8 cellular contexts compared by ENCODE assay signal in the genomic region with DNA sequence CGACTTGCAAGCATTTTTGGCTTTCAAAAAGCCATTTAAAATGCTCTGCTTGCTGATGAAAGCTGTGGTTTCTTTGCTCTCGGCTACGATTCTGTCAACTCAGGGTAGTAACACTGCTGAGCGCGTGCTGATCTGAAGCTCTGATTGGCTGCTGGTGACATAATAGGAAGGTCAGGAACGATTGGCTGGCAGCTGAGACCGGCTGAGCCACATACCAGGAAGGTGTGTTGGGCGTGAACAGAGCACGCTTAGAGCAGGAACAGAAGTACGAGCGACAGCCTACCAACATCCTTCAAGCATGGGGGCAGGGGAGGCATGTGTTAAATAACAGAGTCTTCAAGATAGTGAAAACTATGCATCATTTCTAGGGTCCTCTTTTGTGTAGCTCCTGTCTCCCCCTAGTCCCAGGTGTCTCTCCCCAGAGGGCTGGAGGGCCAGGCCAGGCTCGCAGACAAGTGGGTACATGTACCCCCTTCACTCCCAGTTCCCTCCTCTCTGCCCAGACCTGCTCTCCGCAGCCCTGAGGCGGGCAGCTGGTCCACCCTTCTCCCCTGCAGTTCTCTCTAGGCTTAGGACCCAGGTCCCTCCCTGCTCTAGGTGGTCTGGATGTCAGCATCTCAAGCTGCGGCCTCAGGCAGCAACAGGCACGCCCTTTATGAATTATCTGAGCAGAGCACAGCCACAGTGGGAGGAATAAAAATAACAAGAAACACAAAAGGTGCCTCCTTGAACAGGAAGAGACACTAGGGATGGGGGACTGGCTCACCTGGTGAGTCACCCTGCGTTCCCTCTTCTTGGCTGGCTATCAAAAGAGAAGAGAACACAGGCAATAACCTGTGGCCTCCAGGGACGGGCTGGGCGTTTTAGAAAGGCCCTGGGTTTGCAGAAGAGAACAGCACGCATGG.
DNase-seq lines count a peak whose midpoint lies in the region; ATAC-seq and TF ChIP-seq lines count a peak whose summit lies in the region.

No MANE protein-coding gene starts in this region.

- H2AFZ ChIP-seq in OCI-LY1 (ENCODE audit: low read length): peak overlapping the region; percentile 66

- peak; percentile 61 for DNase-seq in CD14-positive monocyte (ENCODE audit: low spot score)
- peak; percentile 66 for DNase-seq in activated T-cell treated with anti-CD3 and anti-CD28 coated beads, Interleukin-2, amount 50 U/mL, for 4 hours
- DNase-seq in esophagus squamous epithelium (lab: John Stamatoyannopoulos, UW): peak; percentile 38
- DNase-seq in stimulated activated naive CD4-positive, alpha-beta T cell treated with Interleukin-2 at 50 U/mL for 16 hours (lab: John Stamatoyannopoulos, UW): peak; percentile 75

- peaks cover 2 to 7% (median 4%) of the 10 kb centered on the region in 3 donors for H3K27me3 Mint-ChIP-seq in CD14-positive monocyte (ENCODE audit: low read depth in 3 of 3)
- no peaks in the 10 kb centered on the region for H3K27me3 Mint-ChIP-seq in activated T-cell treated with anti-CD3 and anti-CD28 coated beads, Interleukin-2, amount 50 U/mL, for 4 hours (ENCODE audit: low read depth)
- peaks cover 7% of the 10 kb centered on the region for H3K27me3 Mint-ChIP-seq in nephron (ENCODE audit: low read depth)

- 16 to 17% methylated on average over 15 to 18 of the region's 20 CpGs for WGBS in esophagus squamous epithelium, 2 donors

- peaks cover 13% of the 10 kb centered on the region for H3K4me1 Mint-ChIP-seq in CD14-positive monocyte
- peaks cover 19% of the 10 kb centered on the region for H3K4me1 Mint-ChIP-seq in activated T-cell treated with anti-CD3 and anti-CD28 coated beads, Interleukin-2, amount 50 U/mL, for 4 hours (ENCODE audit: low read depth)
- H3K4me1 Mint-ChIP-seq in nephron: peaks cover 6% of the 10 kb centered on the region

- TF ChIP-seq CTCF in CD14-positive monocyte (IDR thresholded peaks at IDR 0.05) (no peak), OCI-LY1 (IDR thresholded peaks at IDR 0.05; ENCODE audit: low read length) (no peak), esophagus squamous epithelium (IDR thresholded peaks at IDR 0.05) (no peak), nephron (IDR thresholded peaks at IDR 0.05; ENCODE audit: unreplicated experiment in 3 of 3) (no peak)

- no peaks in the 10 kb centered on the region for H3K9me2 ChIP-seq in OCI-LY1 (ENCODE audit: low read depth, low read length)

- H3K36me3 Mint-ChIP-seq in CD14-positive monocyte (no peaks in the 10 kb centered on the region), nephron (ENCODE audit: low read depth) (no peaks in the 10 kb centered on the region)
- peaks cover 3% of the 10 kb centered on the region for H3K36me3 Mint-ChIP-seq in activated T-cell treated with anti-CD3 and anti-CD28 coated beads, Interleukin-2, amount 50 U/mL, for 4 hours (ENCODE audit: insufficient read depth)

- H3K27ac ChIP-seq in OCI-LY1 (ENCODE audit: low read depth, low read length, poor library complexity, severe bottlenecking): peak overlapping the region; percentile 16
- H3K27ac ChIP-seq in esophagus squamous epithelium: peak overlapping the region; percentile 72 to 93 (median 88)

- H3F3A ChIP-seq in OCI-LY1 (ENCODE audit: insufficient read depth, low read length): no peaks in the 10 kb centered on the region

- peak overlapping the region; percentile 44 for H3K4me3 ChIP-seq in OCI-LY1 (ENCODE audit: low read depth, low read length, poor library complexity, severe bottlenecking)
- peak overlapping the region in 3 of 4 donors; percentile 19 to 43 (median 25) for H3K4me3 ChIP-seq in esophagus squamous epithelium

- H3K9me3 ChIP-seq in OCI-LY1 (ENCODE audit: low read length) (no peaks in the 10 kb centered on the region), esophagus squamous epithelium (no peaks in the 10 kb centered on the region)

- ATAC-seq in GM19455 (IDR thresholded peaks at IDR 0.05; ENCODE audit: unreplicated experiment): peak; percentile 96
- ATAC-seq in HG03571 (IDR thresholded peaks at IDR 0.05; ENCODE audit: unreplicated experiment): peak; percentile 86
- ATAC-seq in activated T-cell treated with anti-CD3 and anti-CD28 coated beads, Interleukin-2, amount 50 U/mL, for 4 hours: peak; percentile 100

- H3K4me1 ChIP-seq in OCI-LY1 (ENCODE audit: insufficient read depth, low read length, severe bottlenecking): peaks cover 19% of the 10 kb centered on the region
- H3K4me1 ChIP-seq in esophagus squamous epithelium: peaks cover 16 to 61% (median 18%) of the 10 kb centered on the region in 3 donors

- no peaks in the 10 kb centered on the region for H3K79me2 ChIP-seq in OCI-LY1 (ENCODE audit: insufficient read depth, low read length)

- TF ChIP-seq POLR2A in esophagus squamous epithelium (IDR thresholded peaks at IDR 0.05): peak in 2 of 4 donors; percentile 27 to 44

- H3K27ac Mint-ChIP-seq in CD14-positive monocyte: peak overlapping the region in 2 of 7 donors; percentile 18 to 64
- peak overlapping the region in 1 of 3 experiments; percentile 45 for H3K27ac Mint-ChIP-seq in nephron

- H3K9ac ChIP-seq in OCI-LY1 (ENCODE audit: low read length): peak overlapping the region; percentile 49; the same call in 1 of the 2 replicates

- H3K4me2 ChIP-seq in OCI-LY1 (ENCODE audit: low read length): peak overlapping the region; percentile 64

- H4K20me1 ChIP-seq in OCI-LY1 (ENCODE audit: insufficient read depth, low read length): no peaks in the 10 kb centered on the region

- H3K36me3 ChIP-seq in OCI-LY1 (ENCODE audit: insufficient read depth, low read length) (no peaks in the 10 kb centered on the region), esophagus squamous epithelium (no peaks in the 10 kb centered on the region)

- H3K9me3 Mint-ChIP-seq in CD14-positive monocyte (peaks cover 0 to 2% (median 0%) of the 10 kb centered on the region in 7 donors), nephron (no peaks in the 10 kb centered on the region)
- no peaks in the 10 kb centered on the region for H3K9me3 Mint-ChIP-seq in activated T-cell treated with anti-CD3 and anti-CD28 coated beads, Interleukin-2, amount 50 U/mL, for 4 hours

- H3K4me3 Mint-ChIP-seq in CD14-positive monocyte (peak overlapping the region; percentile 20 to 69), nephron (peak overlapping the region; percentile 20 to 52 (median 29))
- H3K4me3 Mint-ChIP-seq in activated T-cell treated with anti-CD3 and anti-CD28 coated beads, Interleukin-2, amount 50 U/mL, for 4 hours: peak overlapping the region; percentile 29

- no peaks in the 10 kb centered on the region for H3K27me3 ChIP-seq in OCI-LY1 (ENCODE audit: insufficient read depth, low read length)
- H3K27me3 ChIP-seq in esophagus squamous epithelium: no peaks in the 10 kb centered on the region

- intact Hi-C loops in CD14-positive monocyte (cut with micrococcal nuclease) (no loop called here), esophagus squamous epithelium (cut with DNase I) (no loop called here)

Comparison
In these comparisons a context has a peak if more than half of its experiments do, and no peak if none do; other contexts are left out.
1. Peak in every context shown above with its lines: DNase-seq, ATAC-seq, H3K4me3 ChIP-seq and H3K27ac ChIP-seq.